ENCODE assay signal across 8 cellular contexts in the genomic region with DNA sequence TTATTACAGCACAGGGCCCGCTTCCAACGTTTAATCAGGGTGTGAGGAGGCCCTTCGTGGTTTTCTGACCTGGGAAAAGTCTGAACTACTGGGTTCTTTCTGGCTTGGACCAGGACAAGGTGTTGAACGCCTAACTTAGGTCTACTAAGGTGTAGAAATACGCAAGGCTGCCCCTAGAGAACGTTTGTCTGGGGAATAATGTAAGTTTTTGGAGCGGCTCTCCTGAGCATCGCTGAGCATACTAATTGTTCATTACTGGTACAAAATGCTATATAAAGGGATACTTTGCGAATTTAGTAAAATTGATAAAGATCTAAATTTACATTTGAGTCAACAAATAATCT. TPM values are rescaled to one million over a fixed set of nuclear protein-coding genes. Genes with fewer than 3 reads are reported as not detected.
DNase-seq lines count a peak whose midpoint lies in the region; ATAC-seq and TF ChIP-seq lines count a peak whose summit lies in the region.

No MANE protein-coding gene starts in this region.

- peak overlapping the region; percentile 40 to 91 (median 82) for H3K4me3 ChIP-seq in heart left ventricle
- peak overlapping the region; percentile 83 for H3K4me3 ChIP-seq in iPS-18c (ENCODE audit: insufficient read depth, low read depth, low read length)
- peak overlapping the region; percentile 70 to 86 (median 86) for H3K4me3 ChIP-seq in tibial nerve

- peaks cover 0 to 51% (median 20%) of the 10 kb centered on the region in 12 donors for H3K4me1 ChIP-seq in heart left ventricle
- peaks cover 0 to 47% (median 21%) of the 10 kb centered on the region in 4 donors for H3K4me1 ChIP-seq in tibial nerve

- intact Hi-C loops in heart left ventricle (cut with DNase I), result loop anchor here in 7 of 10 donors (2.0 to 10.0 kb wide), 8 partner anchors 32 to 293 kb away; partner anchors contain the start of genes TOMM7 (in 2 of the 7) and HYCC1 (in 1 of the 7)
- intact Hi-C loops in cardiac septum (cut with DNase I), result loop anchor here (2.0 to 10.0 kb wide), 5 partner anchors 32 to 294 kb away; partner anchors contain the start of genes HYCC1, IL6 and TOMM7

- H3K27ac ChIP-seq in heart left ventricle (peak overlapping the region; percentile 83 to 98 (median 96)), VCaP (peak overlapping the region; percentile 89), tibial nerve (peak overlapping the region; percentile 93 to 99 (median 95))

- no peak for DNase-seq in heart left ventricle
- DNase-seq in cardiac septum (ENCODE audit: low spot score), result no peak
- no peak for DNase-seq in tibial nerve (ENCODE audit: low spot score in 2 of 2)
- DNase-seq in HuH-7.5 (ENCODE audit: low spot score), result no peak
- no peak for DNase-seq in OCI-M1 (lab: John Stamatoyannopoulos, UW)
- no peak for DNase-seq in NOMO-1 treated with dmso at 0.1 percent for 144 hours (lab: John Stamatoyannopoulos, UW; ENCODE audit: unreplicated experiment)

- no peaks in the 10 kb centered on the region for H3K9me3 ChIP-seq in heart left ventricle
- H3K9me3 ChIP-seq in iPS-18c (ENCODE audit: control insufficient read depth, insufficient read depth, low read length), result no peaks in the 10 kb centered on the region
- no peaks in the 10 kb centered on the region for H3K9me3 ChIP-seq in tibial nerve

- TF ChIP-seq POLR2A in heart left ventricle (IDR thresholded peaks at IDR 0.05), result no peak
- TF ChIP-seq POLR2A in tibial nerve (IDR thresholded peaks at IDR 0.05), result no peak

- peaks cover 0 to 34% (median 19%) of the 10 kb centered on the region in 9 donors for H3K36me3 ChIP-seq in heart left ventricle
- H3K36me3 ChIP-seq in tibial nerve, result peaks cover 0 to 11% (median 0%) of the 10 kb centered on the region in 3 donors

- TF ChIP-seq EP300 in tibial nerve (IDR thresholded peaks at IDR 0.05), result no peak

- H3K27me3 ChIP-seq in heart left ventricle (no peaks in the 10 kb centered on the region), tibial nerve (no peaks in the 10 kb centered on the region)

- TF ChIP-seq CTCF in heart left ventricle (IDR thresholded peaks at IDR 0.05), result no peak
- TF ChIP-seq CTCF in VCaP (conservative IDR thresholded peaks at IDR 0.05), result no peak
- TF ChIP-seq CTCF in tibial nerve (IDR thresholded peaks at IDR 0.05), result no peak

- WGBS in heart left ventricle, 4 donors, result 29 to 38% (median 31%) methylated on average over 9 of the region's 9 CpGs
- WGBS in tibial nerve, 2 donors, result 41 to 55% methylated on average over 9 of the region's 9 CpGs

- ATAC-seq in heart left ventricle, result no peak

RNA-seq across cellular contexts. Expression of gene TOMM7, which starts 32.4 kb away (rescaled TPM):
- total RNA-seq in heart left ventricle, result 100 to 1,000 TPM; 137 to 529 (median 399) TPM
- polyA plus RNA-seq in heart left ventricle, result 100 to 1,000 TPM; 253 to 341 TPM
- total RNA-seq in cardiac septum, result 318 TPM
- 100 to 1,000 TPM; 133 to 211 (median 177) TPM for total RNA-seq in tibial nerve
